In genomic region chr5:139847790-139848507, GRCh38 we compare ENCODE assay signal across 8 cellular contexts. TPM values are rescaled to one million over a fixed set of nuclear protein-coding genes. Genes with fewer than 3 reads are reported as not detected.
DNase-seq lines count a peak whose midpoint lies in the region; ATAC-seq and TF ChIP-seq lines count a peak whose summit lies in the region.

No MANE protein-coding gene starts in this region.

- H3F3A ChIP-seq in PC-3 (ENCODE audit: low read length, unreplicated experiment), result no peaks in the 10 kb centered on the region

- no peak for TF ChIP-seq CTCF in PC-3 (conservative IDR thresholded peaks at IDR 0.05; ENCODE audit: low read depth, low read length)

- H3K27me3 Mint-ChIP-seq in T-cell, result peaks cover 14 to 23% of the 10 kb centered on the region in 2 donors

- POLR2A ChIA-PET in T-cell (lab: Charles Lee), result interaction anchor here in 1 of 2 donors (0.7 kb wide), 1 partner anchor 383 kb away, joined by 4 read pairs; no protein-coding TSS in a partner anchor
- POLR2A ChIA-PET in PC-3 (lab: Charles Lee; ENCODE audit: unreplicated experiment), result no interaction called here

- no TSS peak for BruUV-seq in PC-3 (replicated peaks; lab: Mats Ljungman, UMichigan)

- peak; percentile 9 for DNase-seq in NCI-H146 (lab: John Stamatoyannopoulos, UW)
- no peak for DNase-seq in NCI-H146 treated with DMSO at 0.1 percent for 48 hours (lab: John Stamatoyannopoulos, UW; ENCODE audit: unreplicated experiment)
- peak; percentile 59 to 85 (median 78) for DNase-seq in T-cell
- DNase-seq in amniotic epithelial cell (ENCODE audit: low read depth), result peak; percentile 8
- DNase-seq in hippocampal formation (lab: John Stamatoyannopoulos, UW), result peak; percentile 44 to 46
- DNase-seq in sciatic nerve (ENCODE audit: low spot score), result peak; percentile 73
- no peak for DNase-seq in PC-3

- no peak overlapping the region for H2AFZ ChIP-seq in PC-3 (ENCODE audit: low read length)

- intact Hi-C loops in sciatic nerve (cut with DNase I), result loop anchor here (10.0 kb wide), 1 partner anchor 53 kb away; the partner anchor contains the start of gene PSD2
- intact Hi-C loops in PC-3 (cut with micrococcal nuclease), result no loop called here

- H3K36me3 ChIP-seq in PC-3 (ENCODE audit: low read depth, low read length), result no peaks in the 10 kb centered on the region

- H3K9ac ChIP-seq in PC-3 (ENCODE audit: low read length), result no peak overlapping the region

- no peaks in the 10 kb centered on the region for H3K9me3 Mint-ChIP-seq in T-cell

- CTCF ChIA-PET in T-cell (lab: Charles Lee), result interaction anchor here (0.5 to 2.6 kb wide), 6 partner anchors 16 to 121 kb away, joined by 3 to 16 read pairs (median 4); no protein-coding TSS in a partner anchor
- CTCF ChIA-PET in PC-3 (lab: Charles Lee), result interaction anchor here (0.6 kb wide), 2 partner anchors 61 to 122 kb away, joined by 3 to 4 read pairs; no protein-coding TSS in a partner anchor

- no peaks in the 10 kb centered on the region for H4K20me1 ChIP-seq in PC-3 (ENCODE audit: low read length)

- no peaks in the 10 kb centered on the region for H3K9me3 ChIP-seq in PC-3 (ENCODE audit: low read length)

- no peak overlapping the region for H3K27ac ChIP-seq in PC-3 (ENCODE audit: low read length)

- peak; percentile 60 for ATAC-seq in HG03095 (IDR thresholded peaks at IDR 0.05; ENCODE audit: unreplicated experiment)
- peak; percentile 90 to 93 (median 90) for ATAC-seq in T-cell (replicated peaks in 1 of 4)
- peak; percentile 46 for ATAC-seq in sciatic nerve
- ATAC-seq in PC-3, result no peak

- no peak overlapping the region for H3K4me3 ChIP-seq in PC-3 (ENCODE audit: low read length)

- no peak overlapping the region for H3K27ac Mint-ChIP-seq in T-cell

- peak overlapping the region; percentile 50 to 64 (median 59) for H3K4me3 Mint-ChIP-seq in T-cell

- H3K36me3 Mint-ChIP-seq in T-cell, result no peaks in the 10 kb centered on the region

- no peaks in the 10 kb centered on the region for H3K79me2 ChIP-seq in PC-3 (ENCODE audit: low read length)

- no peaks in the 10 kb centered on the region for H3K9me2 ChIP-seq in PC-3 (replicated peaks; ENCODE audit: low read length)

- H3K4me1 ChIP-seq in PC-3 (ENCODE audit: insufficient read depth, low read length), result no peaks in the 10 kb centered on the region

- no peaks in the 10 kb centered on the region for H3K27me3 ChIP-seq in PC-3 (ENCODE audit: low read length)

- no peak overlapping the region for H3K4me2 ChIP-seq in PC-3 (ENCODE audit: low read length)

- H3K4me1 Mint-ChIP-seq in T-cell, result peaks cover 9 to 25% (median 16%) of the 10 kb centered on the region in 3 donors

RNA-seq across cellular contexts. Expression of gene PSD2, which starts 52.3 kb away (rescaled TPM):
- under 1 TPM in 3 of 5 donors, not detected in 2; 0.07 to 0.15 (median 0.09) TPM for total RNA-seq in T-cell
- total RNA-seq in sciatic nerve, result 0.53 TPM
- total RNA-seq in PC-3 (2014; rRNA removed), result not detected in 2 replicates

Comparison
In these comparisons a context has a peak if more than half of its experiments do, and no peak if none do; other contexts are left out.
1. DNase-seq: peak in NCI-H146 (single experiment), T-cell (34 of 34), amniotic epithelial cell (single experiment), hippocampal formation (2 of 2) and sciatic nerve (single experiment); none in NCI-H146 treated with DMSO at 0.1 percent for 48 hours (single experiment) and PC-3 (single experiment).